10 cellular contexts compared by ENCODE assay signal in genomic region chr5:270340-270739, GRCh38. TPM values are rescaled to one million over a fixed set of nuclear protein-coding genes. Genes with fewer than 3 reads are reported as not detected.
A peak's percentile ranks its signal among the peaks of the same experiment; 100 is the strongest.
DNase-seq lines count a peak whose midpoint lies in the region; ATAC-seq and TF ChIP-seq lines count a peak whose summit lies in the region.
"Had no signal": no experiment of that assay in that cellular context is flagged by ENCODE, and none has a peak within 500 bp of the region (broad histone marks: within the 10 kb centered on the region; RNA-seq: fewer than 3 reads in every experiment).

No MANE protein-coding gene starts in this region.

- H3K27ac ChIP-seq in A673 (ENCODE audit: low read depth, low read length, poor library complexity, severe bottlenecking), result no peak overlapping the region
- peak overlapping the region; percentile 77 for H3K27ac ChIP-seq in HEK293 (ENCODE audit: extremely low read depth, low read depth, low read length)
- peak overlapping the region; percentile 76 to 84 for H3K27ac ChIP-seq in mucosa of rectum (ENCODE audit: low read depth in 2 of 2, low read length in 2 of 2)

- no peak for ATAC-seq in GM21737 (IDR thresholded peaks at IDR 0.05; ENCODE audit: unreplicated experiment)
- no peak for ATAC-seq in GM18520 (IDR thresholded peaks at IDR 0.05; ENCODE audit: unreplicated experiment)
- no peak for ATAC-seq in GM21576 (IDR thresholded peaks at IDR 0.05; ENCODE audit: unreplicated experiment)

- CTCF ChIA-PET in A673 (lab: Charles Lee), result no interaction called here
- CTCF ChIA-PET in HEK293 (lab: Yijun Ruan, JAX), result interaction anchor here (0.6 to 1.0 kb wide), 2 partner anchors 17 to 51 kb away, joined by 3 read pairs; no protein-coding TSS in a partner anchor

- BruUV-seq in A673 (replicated peaks; lab: Mats Ljungman, UMichigan), result no TSS peak

- H3K9ac ChIP-seq in adipocyte (ENCODE audit: low read length), result peak overlapping the region; percentile 89
- H3K9ac ChIP-seq in mucosa of rectum (ENCODE audit: low read depth in 1 of 2, low read length in 2 of 2), result peak overlapping the region in 1 of 2 donors; percentile 62

- intact Hi-C loops in A673 (cut with micrococcal nuclease; ENCODE audit: unreplicated experiment), result no loop called here

- H3K27me3 ChIP-seq in A673 (replicated peaks; ENCODE audit: insufficient read depth, low read depth, low read length, poor library complexity) (no peaks in the 10 kb centered on the region), adipocyte (replicated peaks; ENCODE audit: control insufficient read depth, insufficient read depth, low read length) (no peaks in the 10 kb centered on the region), mucosa of rectum (ENCODE audit: control insufficient read depth in 2 of 2, insufficient read depth in 2 of 2, low read length in 2 of 2) (no peaks in the 10 kb centered on the region)

- peaks cover 18% of the 10 kb centered on the region for H3K36me3 ChIP-seq in A673 (ENCODE audit: insufficient read depth, low read length, poor library complexity, severe bottlenecking)
- peaks cover 0 to 23% of the 10 kb centered on the region in 2 experiments; a peak in 2 of 3 replicates for H3K36me3 ChIP-seq in HEK293 (ENCODE audit: control insufficient read depth in 2 of 2, insufficient read depth in 1 of 2, low read length in 2 of 2)
- H3K36me3 ChIP-seq in adipocyte (ENCODE audit: control insufficient read depth, insufficient read depth, low read length, severe bottlenecking), result peaks cover 19% of the 10 kb centered on the region
- peaks cover 5 to 13% of the 10 kb centered on the region in 2 donors for H3K36me3 ChIP-seq in mucosa of rectum (ENCODE audit: control insufficient read depth in 2 of 2, insufficient read depth in 2 of 2, low read length in 2 of 2)

- no peak for DNase-seq in A673 (ENCODE audit: low spot score)
- no peak for DNase-seq in adipocyte (ENCODE audit: low read depth)
- no peak for DNase-seq in NCI-H1105 (lab: John Stamatoyannopoulos, UW)
- DNase-seq: NCI-H69, posterior cingulate gyrus had no signal

- TF ChIP-seq CTCF in A673 (conservative IDR thresholded peaks at IDR 0.05; ENCODE audit: low read depth, low read length) (no peak), HEK293 (tag by site-specific recombination; IDR thresholded peaks at IDR 0.05) (no peak)

- H3K9me3 ChIP-seq in A673 (ENCODE audit: low read depth, low read length, poor library complexity, severe bottlenecking), result no peaks in the 10 kb centered on the region
- no peaks in the 10 kb centered on the region for H3K9me3 ChIP-seq in HEK293 (ENCODE audit: control insufficient read depth, insufficient read depth, low read depth, low read length)
- no peaks in the 10 kb centered on the region for H3K9me3 ChIP-seq in adipocyte (ENCODE audit: control insufficient read depth, low read length)
- no peaks in the 10 kb centered on the region for H3K9me3 ChIP-seq in mucosa of rectum (ENCODE audit: control insufficient read depth in 2 of 2, low read length in 2 of 2)

- H3K4me3 ChIP-seq in A673 (ENCODE audit: low read depth, low read length, poor library complexity, severe bottlenecking), result peak overlapping the region; percentile 91
- H3K4me3 ChIP-seq in HEK293 (ENCODE audit: low read depth, low read length), result no peak overlapping the region
- no peak overlapping the region for H3K4me3 ChIP-seq in adipocyte (ENCODE audit: low read length)
- H3K4me3 ChIP-seq in mucosa of rectum (ENCODE audit: low read length in 2 of 2), result peak overlapping the region in 1 of 2 donors; percentile 71

- H3K4me1 ChIP-seq in A673 (ENCODE audit: insufficient read depth, low read length, poor library complexity, severe bottlenecking) (no peaks in the 10 kb centered on the region), HEK293 (ENCODE audit: control insufficient read depth, insufficient read depth, low read length) (no peaks in the 10 kb centered on the region), adipocyte (ENCODE audit: control insufficient read depth, insufficient read depth, low read length) (peaks cover 13% of the 10 kb centered on the region), mucosa of rectum (ENCODE audit: control insufficient read depth in 2 of 2, insufficient read depth in 2 of 2, low read length in 2 of 2) (peaks cover 5 to 10% of the 10 kb centered on the region in 2 donors)

- POLR2A ChIA-PET in A673 (lab: Charles Lee; ENCODE audit: low non-redundant PET) (interaction anchor here (0.6 kb wide), 1 partner anchor 16 kb away, joined by 3 read pairs; no protein-coding TSS in a partner anchor), HEK293 (lab: Yijun Ruan, JAX) (interaction anchor here (0.9 to 2.3 kb wide), 6 partner anchors 8 to 403 kb away, joined by 3 to 47 read pairs (median 6); partner anchors contain the start of genes CCDC127 and SDHA)

TF ChIP-seq in HEK293, 187 proteins besides CTCF, POLR2A, EP300 and RAD21:
- TF ChIP-seq ZNF18 (tag by site-specific recombination; IDR thresholded peaks at IDR 0.05) (peak; percentile 94), HIC1 (tag by site-specific recombination; IDR thresholded peaks at IDR 0.05) (no peak), ZNF571 (tag by site-specific recombination; IDR thresholded peaks at IDR 0.05) (no peak), ZNF138 (tag by site-specific recombination; IDR thresholded peaks at IDR 0.05; ENCODE audit: borderline replicate concordance) (no peak), ZNF501 (tag by site-specific recombination; IDR thresholded peaks at IDR 0.05) (no peak), ZNF623 (tag by site-specific recombination; IDR thresholded peaks at IDR 0.05) (no peak), ZNF19 (tag by site-specific recombination; IDR thresholded peaks at IDR 0.05; ENCODE audit: low read depth) (no peak), ZNF37A (tag by site-specific recombination; IDR thresholded peaks at IDR 0.05) (no peak), ZNF48 (tag by site-specific recombination; IDR thresholded peaks at IDR 0.05) (no peak), SCRT2 (tag by site-specific recombination; IDR thresholded peaks at IDR 0.05) (no peak), ZBTB21 (tag by site-specific recombination; IDR thresholded peaks at IDR 0.05) (no peak), ZNF140 (tag by site-specific recombination; IDR thresholded peaks at IDR 0.05) (no peak), MYNN (tag by site-specific recombination; IDR thresholded peaks at IDR 0.05; ENCODE audit: borderline replicate concordance) (no peak), SP7 (tag by site-specific recombination; IDR thresholded peaks at IDR 0.05) (no peak), SP2 (tag by site-specific recombination; IDR thresholded peaks at IDR 0.05) (0 out of 2 replicates have a peak, but pooled peaks have one; percentile 27), ZNF302 (tag by site-specific recombination; IDR thresholded peaks at IDR 0.05; ENCODE audit: low read depth) (no peak), HOXC10 (CRISPR knock-in tag; IDR thresholded peaks at IDR 0.05) (no peak)

RNA-seq across cellular contexts. Expression of gene PDCD6, which starts 1.1 kb away (rescaled TPM):
- total RNA-seq in A673 (2021), result 93.6 and 95.5 TPM in 2 replicates

RNA-seq across cellular contexts. Expression of gene AHRR, which starts 51.2 kb away (rescaled TPM):
- total RNA-seq in A673 (2021), result 2.0 and 2.2 TPM in 2 replicates

RNA-seq across cellular contexts. Expression of gene SDHA, which starts 52.2 kb away (rescaled TPM):
- total RNA-seq in A673 (2021), result 132 and 135 TPM in 2 replicates

RNA-seq across cellular contexts. Expression of gene CCDC127, which starts 52.4 kb away (rescaled TPM):
- total RNA-seq in A673 (2021), result 8.4 and 8.8 TPM in 2 replicates
